In the genomic region with DNA sequence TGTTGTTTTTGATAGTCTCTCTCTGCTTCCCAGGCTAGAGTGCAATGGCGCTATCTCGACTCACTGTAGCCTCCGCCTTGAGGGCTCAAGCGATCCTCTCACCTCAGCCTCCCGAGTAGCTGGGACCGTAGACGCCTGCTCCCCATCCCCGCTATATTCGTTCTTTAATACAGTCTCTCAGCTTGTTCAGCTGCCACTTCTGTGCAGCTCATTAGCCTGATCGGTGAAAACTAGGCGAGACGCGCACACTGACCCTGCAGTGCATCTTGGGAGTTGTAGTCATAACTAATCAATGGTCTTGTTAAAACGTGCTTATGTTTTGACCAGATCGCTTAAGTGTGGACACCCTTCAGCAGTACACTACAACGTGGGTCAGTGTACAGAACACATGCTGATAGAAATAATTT, we compare ENCODE assay signal across 1 cellular context.
TF ChIP-seq lines count a peak whose summit lies in the region.

No MANE protein-coding gene starts in this region.

TF ChIP-seq in K562, 482 proteins besides CTCF, POLR2A, EP300 and RAD21 (continued from another document):
- TF ChIP-seq SAP30 (IDR thresholded peaks at IDR 0.05; ENCODE audit: borderline replicate concordance, insufficient read depth, low read depth, low read length, poor library complexity, severe bottlenecking) = peak; percentile 65
- TF ChIP-seq PHTF2 (CRISPR knock-in tag; IDR thresholded peaks at IDR 0.05) = no peak
- no peak for TF ChIP-seq KDM2B (CRISPR knock-in tag; IDR thresholded peaks at IDR 0.05)
- no peak for TF ChIP-seq POLR2AphosphoS2 (IDR thresholded peaks at IDR 0.05; ENCODE audit: low read length)
- peak; percentile 12; the same call in 1 of the 2 replicates for TF ChIP-seq EP400 (IDR thresholded peaks at IDR 0.05)
- no peak for TF ChIP-seq DACH1 (IDR thresholded peaks at IDR 0.05; ENCODE audit: partially characterized antibody)
- TF ChIP-seq, protein P1, sequence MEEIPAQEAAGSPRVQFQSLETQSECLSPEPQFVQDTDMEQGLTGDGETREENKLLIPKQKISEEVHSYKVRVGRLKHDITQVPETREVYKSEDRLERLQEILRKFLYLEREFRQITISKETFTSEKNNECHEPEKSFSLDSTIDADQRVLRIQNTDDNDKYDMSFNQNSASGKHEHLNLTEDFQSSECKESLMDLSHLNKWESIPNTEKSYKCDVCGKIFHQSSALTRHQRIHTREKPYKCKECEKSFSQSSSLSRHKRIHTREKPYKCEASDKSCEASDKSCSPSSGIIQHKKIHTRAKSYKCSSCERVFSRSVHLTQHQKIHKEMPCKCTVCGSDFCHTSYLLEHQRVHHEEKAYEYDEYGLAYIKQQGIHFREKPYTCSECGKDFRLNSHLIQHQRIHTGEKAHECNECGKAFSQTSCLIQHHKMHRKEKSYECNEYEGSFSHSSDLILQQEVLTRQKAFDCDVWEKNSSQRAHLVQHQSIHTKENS (CRISPR knock-in tag; IDR thresholded peaks at IDR 0.05) = no peak
- peak; percentile 90 for TF ChIP-seq ZNF143 (CRISPR knock-in tag; IDR thresholded peaks at IDR 0.05)
- peak in 1 of 2 experiments; percentile 20; a peak in 1 of 4 replicates for TF ChIP-seq RCOR1 (IDR thresholded peaks at IDR 0.05; ENCODE audit: borderline replicate concordance in 1 of 2, low read depth in 2 of 2, low read length in 2 of 2)
- no peak for TF ChIP-seq ARHGAP35 (IDR thresholded peaks at IDR 0.05; ENCODE audit: partially characterized antibody)
- no peak for TF ChIP-seq NR2F6 (CRISPR knock-in tag; IDR thresholded peaks at IDR 0.05)
- TF ChIP-seq RBBP5 (IDR thresholded peaks at IDR 0.05; ENCODE audit: borderline replicate concordance, insufficient read depth, low read length, poor library complexity, severe bottlenecking) = no peak
- TF ChIP-seq, protein P2, sequence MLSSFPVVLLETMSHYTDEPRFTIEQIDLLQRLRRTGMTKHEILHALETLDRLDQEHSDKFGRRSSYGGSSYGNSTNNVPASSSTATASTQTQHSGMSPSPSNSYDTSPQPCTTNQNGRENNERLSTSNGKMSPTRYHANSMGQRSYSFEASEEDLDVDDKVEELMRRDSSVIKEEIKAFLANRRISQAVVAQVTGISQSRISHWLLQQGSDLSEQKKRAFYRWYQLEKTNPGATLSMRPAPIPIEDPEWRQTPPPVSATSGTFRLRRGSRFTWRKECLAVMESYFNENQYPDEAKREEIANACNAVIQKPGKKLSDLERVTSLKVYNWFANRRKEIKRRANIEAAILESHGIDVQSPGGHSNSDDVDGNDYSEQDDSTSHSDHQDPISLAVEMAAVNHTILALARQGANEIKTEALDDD (IDR thresholded peaks at IDR 0.05) = peak; percentile 22; the same call in 1 of the 2 replicates
- no peak for TF ChIP-seq PURB (CRISPR knock-in tag; IDR thresholded peaks at IDR 0.05; ENCODE audit: low read depth)
- TF ChIP-seq, protein P3, sequence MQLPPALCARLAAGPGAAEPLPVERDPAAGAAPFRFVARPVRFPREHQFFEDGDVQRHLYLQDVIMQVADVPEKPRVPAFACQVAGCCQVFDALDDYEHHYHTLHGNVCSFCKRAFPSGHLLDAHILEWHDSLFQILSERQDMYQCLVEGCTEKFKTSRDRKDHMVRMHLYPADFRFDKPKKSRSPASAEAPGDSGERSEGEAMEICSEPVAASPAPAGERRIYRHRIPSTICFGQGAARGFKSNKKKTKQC (CRISPR knock-in tag; IDR thresholded peaks at IDR 0.05) = no peak
- TF ChIP-seq CXXC5 (CRISPR knock-in tag; IDR thresholded peaks at IDR 0.05) = 0 out of 2 replicates have a peak, but pooled peaks have one; percentile 27
- TF ChIP-seq CBFA2T2 (conservative IDR thresholded peaks at IDR 0.05) = no peak
- no peak for TF ChIP-seq CCAR2 (IDR thresholded peaks at IDR 0.05; ENCODE audit: low read depth, low read length)
- TF ChIP-seq ZFP36 (IDR thresholded peaks at IDR 0.05; ENCODE audit: low read depth, low read length, partially characterized antibody) = peak; percentile 49
- TF ChIP-seq MNT (conservative IDR thresholded peaks at IDR 0.05) = peak; percentile 90 to 94
- TF ChIP-seq CEBPG (CRISPR knock-in tag; IDR thresholded peaks at IDR 0.05) = no peak
- TF ChIP-seq CEBPG (tag; conservative IDR thresholded peaks at IDR 0.05 in 1 of 2, IDR thresholded peaks at IDR 0.05 in 1 of 2) = no peak
- TF ChIP-seq RHOXF2B (CRISPR knock-in tag; conservative IDR thresholded peaks at IDR 0.05) = no peak
- TF ChIP-seq, protein P4, sequence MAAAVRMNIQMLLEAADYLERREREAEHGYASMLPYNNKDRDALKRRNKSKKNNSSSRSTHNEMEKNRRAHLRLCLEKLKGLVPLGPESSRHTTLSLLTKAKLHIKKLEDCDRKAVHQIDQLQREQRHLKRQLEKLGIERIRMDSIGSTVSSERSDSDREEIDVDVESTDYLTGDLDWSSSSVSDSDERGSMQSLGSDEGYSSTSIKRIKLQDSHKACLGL (CRISPR knock-in tag; IDR thresholded peaks at IDR 0.05; ENCODE audit: borderline replicate concordance, poor library complexity, severe bottlenecking) = no peak
- 0 out of 2 replicates have a peak, but pooled peaks have one; percentile 8 for TF ChIP-seq ZBTB12 (CRISPR knock-in tag; IDR thresholded peaks at IDR 0.05)
- no peak for TF ChIP-seq C11orf30 (IDR thresholded peaks at IDR 0.05; ENCODE audit: low read depth)
- no peak for TF ChIP-seq ZNF561 (CRISPR knock-in tag; conservative IDR thresholded peaks at IDR 0.05)
- TF ChIP-seq SIX5 (IDR thresholded peaks at IDR 0.05; ENCODE audit: borderline replicate concordance in 1 of 2, insufficient read depth in 1 of 2, low read depth in 1 of 2, low read length in 2 of 2) = peak; percentile 23 to 57; a peak in 1 of 4 replicates
- TF ChIP-seq ERF (CRISPR knock-in tag; IDR thresholded peaks at IDR 0.05) = no peak
- TF ChIP-seq, protein P5, sequence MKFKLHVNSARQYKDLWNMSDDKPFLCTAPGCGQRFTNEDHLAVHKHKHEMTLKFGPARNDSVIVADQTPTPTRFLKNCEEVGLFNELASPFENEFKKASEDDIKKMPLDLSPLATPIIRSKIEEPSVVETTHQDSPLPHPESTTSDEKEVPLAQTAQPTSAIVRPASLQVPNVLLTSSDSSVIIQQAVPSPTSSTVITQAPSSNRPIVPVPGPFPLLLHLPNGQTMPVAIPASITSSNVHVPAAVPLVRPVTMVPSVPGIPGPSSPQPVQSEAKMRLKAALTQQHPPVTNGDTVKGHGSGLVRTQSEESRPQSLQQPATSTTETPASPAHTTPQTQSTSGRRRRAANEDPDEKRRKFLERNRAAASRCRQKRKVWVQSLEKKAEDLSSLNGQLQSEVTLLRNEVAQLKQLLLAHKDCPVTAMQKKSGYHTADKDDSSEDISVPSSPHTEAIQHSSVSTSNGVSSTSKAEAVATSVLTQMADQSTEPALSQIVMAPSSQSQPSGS (CRISPR knock-in tag; IDR thresholded peaks at IDR 0.05) = no peak
- no peak for TF ChIP-seq ZNF274 (IDR thresholded peaks at IDR 0.05; ENCODE audit: borderline replicate concordance, low read depth, low read length)
- TF ChIP-seq NKRF (IDR thresholded peaks at IDR 0.05; ENCODE audit: borderline replicate concordance) = peak; percentile 64; the same call in 1 of the 2 replicates
- TF ChIP-seq GTF3C2 (IDR thresholded peaks at IDR 0.05; ENCODE audit: borderline replicate concordance, extremely low read depth, insufficient read length) = no peak
TF ChIP-seq in K562: peak in this region for 41.
